In genomic region chr2:42974697-42975357, GRCh38 we compare ENCODE assay signal across 8 cellular contexts.
DNase-seq lines count a peak whose midpoint lies in the region; ATAC-seq, FAIRE-seq and TF ChIP-seq lines count a peak whose summit lies in the region.

No MANE protein-coding gene starts in this region.

- intact Hi-C loops in Panc1 (cut with micrococcal nuclease; ENCODE audit: unreplicated experiment), result loop anchor here (5.0 to 10.0 kb wide), 2 partner anchors 160 to 247 kb away; no protein-coding TSS in a partner anchor
- intact Hi-C loops in testis (cut with DNase I; ENCODE audit: low total_unique reads), result loop anchor here (5.0 to 10.0 kb wide), 3 partner anchors 47 to 510 kb away; partner anchors contain the start of gene ZFP36L2

- DNase-seq in GM12891 (ENCODE audit: insufficient read length, low spot score) (peak; percentile 61), Panc1 (ENCODE audit: low read depth, low spot score) (peak; percentile 10), globus pallidus (ENCODE audit: low spot score) (peak; percentile 74), omental fat pad (ENCODE audit: low spot score) (peak; percentile 91), testis (peak; percentile 88)
- DNase-seq in activated naive CD4-positive, alpha-beta T cell treated with Interleukin-2 at 50 U/mL for 16 hours, result peak; percentile 45

- peak; percentile 28 for FAIRE-seq in GM12891 (lab: Jason Lieb, UNC)

- 13 to 22% methylated on average over 12 to 27 of the region's 27 CpGs for WGBS in testis, 2 donors

- in situ Hi-C loops in Panc1 (cut with HindIII; ENCODE audit: low pct_unique_long_range_greater_than_20kb, low sequenced_read_pairs), result no loop called here

- no peaks in the 10 kb centered on the region for H3K27me3 ChIP-seq in Panc1 (ENCODE audit: control insufficient read depth, insufficient read depth, low read length)
- no peaks in the 10 kb centered on the region for H3K27me3 ChIP-seq in testis

- ATAC-seq in Panc1 (peak; percentile 85), omental fat pad (ENCODE audit: low FRiP score) (peak; percentile 82), HG02642 (IDR thresholded peaks at IDR 0.05; ENCODE audit: poor library complexity, unreplicated experiment) (no peak)

- CTCF ChIA-PET in Panc1 (lab: Charles Lee), result interaction anchor here (0.6 to 0.8 kb wide), 6 partner anchors 8 to 567 kb away, joined by 3 to 5 read pairs (median 4); no protein-coding TSS in a partner anchor

- H3K4me1 ChIP-seq in Panc1 (ENCODE audit: control insufficient read depth, insufficient read depth, low read length) (peaks cover 3% of the 10 kb centered on the region; the same call in 1 of the 2 replicates), testis (peaks cover 25% of the 10 kb centered on the region)

- H3K4me3 ChIP-seq in Panc1 (ENCODE audit: low read depth in 2 of 2, low read length in 2 of 2) (peak overlapping the region; percentile 12 to 36), testis (peak overlapping the region; percentile 46 to 51)

- TF ChIP-seq POLR2A in GM12891 (IDR thresholded peaks at IDR 0.05; ENCODE audit: low read depth, low read length), result no peak
- TF ChIP-seq POLR2A in testis (IDR thresholded peaks at IDR 0.05), result no peak

- H3K9me3 ChIP-seq in Panc1 (ENCODE audit: control insufficient read depth, insufficient read depth, low read depth, low read length) (no peaks in the 10 kb centered on the region), testis (no peaks in the 10 kb centered on the region)

- no TSS peak for BruUV-seq in Panc1 (replicated peaks; lab: Mats Ljungman, UMichigan)

- TF ChIP-seq CTCF in 22Rv1 (IDR thresholded peaks at IDR 0.05) (peak; percentile 76), Panc1 (IDR thresholded peaks at IDR 0.05) (peak; percentile 95), omental fat pad (IDR thresholded peaks at IDR 0.05) (peak in 1 of 3 donors; percentile 56), testis (IDR thresholded peaks at IDR 0.05) (peak; percentile 87 to 95 (median 93))

- no peak overlapping the region for H3K27ac ChIP-seq in 22Rv1
- peak overlapping the region; percentile 55; the same call in 1 of the 2 replicates for H3K27ac ChIP-seq in Panc1 (ENCODE audit: low read length)
- peak overlapping the region; percentile 77 to 84 for H3K27ac ChIP-seq in testis

- H3K36me3 ChIP-seq in Panc1 (ENCODE audit: control insufficient read depth, insufficient read depth, low read length) (no peaks in the 10 kb centered on the region), testis (ENCODE audit: low read depth, missing control alignments) (no peaks in the 10 kb centered on the region)

- POLR2A ChIA-PET in Panc1 (lab: Charles Lee), result no interaction called here

TF ChIP-seq in GM12891, 5 proteins besides CTCF, POLR2A, EP300 and RAD21:
- no peak for TF ChIP-seq PAX5 (IDR thresholded peaks at IDR 0.05; ENCODE audit: insufficient read depth, low read length, severe bottlenecking)
- TF ChIP-seq POU2F2 (IDR thresholded peaks at IDR 0.05; ENCODE audit: low read depth, low read length), result no peak
- TF ChIP-seq SPI1 (IDR thresholded peaks at IDR 0.05; ENCODE audit: low read depth, low read length), result 0 out of 2 replicates have a peak, but pooled peaks have one; percentile 1
- TF ChIP-seq POLR2AphosphoS5 (IDR thresholded peaks at IDR 0.05; ENCODE audit: low read depth, low read length), result no peak
- TF ChIP-seq TAF1 (IDR thresholded peaks at IDR 0.05; ENCODE audit: low read depth, low read length), result no peak

Comparison
In these comparisons a context has a peak if more than half of its experiments do, and no peak if none do; other contexts are left out.
1. DNase-seq: peak in every context shown above with its lines; median percentile 91 in omental fat pad; 88 in testis; 74 in globus pallidus; 61 in GM12891; 45 in activated naive CD4-positive, alpha-beta T cell treated with Interleukin-2 at 50 U/mL for 16 hours; 10 in Panc1.